In genomic region chr1:1307908-1308755, GRCh38 we compare ENCODE assay signal across 8 cellular contexts. TPM values are rescaled to one million over a fixed set of nuclear protein-coding genes. Genes with fewer than 3 reads are reported as not detected.
DNase-seq lines count a peak whose midpoint lies in the region; ATAC-seq and TF ChIP-seq lines count a peak whose summit lies in the region.

Gene ACAP3, minus strand, starts transcription at chr1:1307930. Its CDS starts 115 bp downstream, at chr1:1307815.
Gene PUSL1, plus strand, starts transcription at chr1:1308597. Its CDS starts 47 bp downstream, at chr1:1308644.

- POLR2A ChIA-PET in CD8-positive, alpha-beta T cell (lab: Charles Lee): interaction anchor here (1.2 kb wide), 1 partner anchor 91 kb away, joined by 3 read pairs; the partner anchor contains the start of gene CCNL2

- TF ChIP-seq CTCF in CD8-positive, alpha-beta T cell (IDR thresholded peaks at IDR 0.05): no peak
- no peak for TF ChIP-seq CTCF in endodermal cell (conservative IDR thresholded peaks at IDR 0.05)
- TF ChIP-seq CTCF in mesothelial cell of epicardium (IDR thresholded peaks at IDR 0.05; ENCODE audit: unreplicated experiment): no peak

- H3K36me3 ChIP-seq in CD8-positive, alpha-beta T cell (ENCODE audit: insufficient read depth, low read length): peaks cover 6% of the 10 kb centered on the region
- H3K36me3 ChIP-seq in NT2/D1 (ENCODE audit: insufficient read depth, insufficient read length, low read length) (peaks cover 42% of the 10 kb centered on the region), endodermal cell (ENCODE audit: control insufficient read depth, insufficient read depth, low read length) (peaks cover 15% of the 10 kb centered on the region)

- peak within 1 kb of the TSS; percentile 92 for H3K9ac ChIP-seq in NT2/D1 (ENCODE audit: insufficient read length, low read depth)
- H3K9ac ChIP-seq in endodermal cell (ENCODE audit: extremely low read depth, low read length, poor library complexity, severe bottlenecking): peak within 1 kb of the TSS; percentile 64

- H3K27me3 Mint-ChIP-seq in CD8-positive, alpha-beta T cell (ENCODE audit: low read depth): no peaks in the 10 kb centered on the region
- H3K27me3 Mint-ChIP-seq in activated CD8-positive, alpha-beta memory T cell treated with anti-CD3 and anti-CD28 coated beads, Interleukin-2, amount 10 ng/mL, durations not matched to agents 7 days and 5 days: no peaks in the 10 kb centered on the region
- H3K27me3 Mint-ChIP-seq in endodermal cell (ENCODE audit: insufficient read depth): no peaks in the 10 kb centered on the region
- no peaks in the 10 kb centered on the region for H3K27me3 Mint-ChIP-seq in mesothelial cell of epicardium (ENCODE audit: low read depth)

- H3K4me1 Mint-ChIP-seq in CD8-positive, alpha-beta T cell (ENCODE audit: low read depth): peaks cover 20% of the 10 kb centered on the region
- H3K4me1 Mint-ChIP-seq in activated CD8-positive, alpha-beta memory T cell treated with anti-CD3 and anti-CD28 coated beads, Interleukin-2, amount 10 ng/mL, durations not matched to agents 7 days and 5 days: peaks cover 24% of the 10 kb centered on the region
- H3K4me1 Mint-ChIP-seq in endodermal cell: peaks cover 15% of the 10 kb centered on the region
- H3K4me1 Mint-ChIP-seq in mesothelial cell of epicardium: peaks cover 26% of the 10 kb centered on the region

- peak within 1 kb of the TSS; percentile 82 for H3K27ac ChIP-seq in CD8-positive, alpha-beta T cell (ENCODE audit: low read depth, low read length)
- H3K27ac ChIP-seq in endodermal cell (ENCODE audit: low read depth, low read length): peak within 1 kb of the TSS; percentile 90

- H3K9me3 ChIP-seq in CD8-positive, alpha-beta T cell (ENCODE audit: low read length): no peaks in the 10 kb centered on the region
- H3K9me3 ChIP-seq in NT2/D1 (ENCODE audit: insufficient read depth, low read length) (no peaks in the 10 kb centered on the region), endodermal cell (ENCODE audit: control insufficient read depth, low read length) (no peaks in the 10 kb centered on the region)

- H3K36me3 Mint-ChIP-seq in CD8-positive, alpha-beta T cell: peaks cover 13% of the 10 kb centered on the region
- no peaks in the 10 kb centered on the region for H3K36me3 Mint-ChIP-seq in activated CD8-positive, alpha-beta memory T cell treated with anti-CD3 and anti-CD28 coated beads, Interleukin-2, amount 10 ng/mL, durations not matched to agents 7 days and 5 days
- H3K36me3 Mint-ChIP-seq in endodermal cell (ENCODE audit: low read depth) (peaks cover 2% of the 10 kb centered on the region), mesothelial cell of epicardium (no peaks in the 10 kb centered on the region)

- H3K27ac Mint-ChIP-seq in CD8-positive, alpha-beta T cell: peak within 1 kb of the TSS; percentile 90
- peak within 1 kb of the TSS; percentile 92 for H3K27ac Mint-ChIP-seq in activated CD8-positive, alpha-beta memory T cell treated with anti-CD3 and anti-CD28 coated beads, Interleukin-2, amount 10 ng/mL, durations not matched to agents 7 days and 5 days
- H3K27ac Mint-ChIP-seq in endodermal cell (peak within 1 kb of the TSS; percentile 39), mesothelial cell of epicardium (peak within 1 kb of the TSS; percentile 93)

- peak within 1 kb of the TSS; percentile 87 for H3K4me3 Mint-ChIP-seq in CD8-positive, alpha-beta T cell
- peak within 1 kb of the TSS; percentile 85 for H3K4me3 Mint-ChIP-seq in activated CD8-positive, alpha-beta memory T cell treated with anti-CD3 and anti-CD28 coated beads, Interleukin-2, amount 10 ng/mL, durations not matched to agents 7 days and 5 days
- H3K4me3 Mint-ChIP-seq in endodermal cell (peak within 1 kb of the TSS; percentile 67), mesothelial cell of epicardium (peak within 1 kb of the TSS; percentile 80)

- intact Hi-C loops in CD8-positive, alpha-beta T cell (cut with DNase I, micrococcal nuclease): loop anchor here (1.0 to 5.0 kb wide), 15 partner anchors 16 to 609 kb away; partner anchors contain the start of genes AURKAIP1 (in 2 of the 2), C1orf159 (in 2 of the 2), CPTP (in 2 of the 2) and INTS11 (in 2 of the 2)

- H3K9me3 Mint-ChIP-seq in CD8-positive, alpha-beta T cell: no peaks in the 10 kb centered on the region
- no peaks in the 10 kb centered on the region for H3K9me3 Mint-ChIP-seq in activated CD8-positive, alpha-beta memory T cell treated with anti-CD3 and anti-CD28 coated beads, Interleukin-2, amount 10 ng/mL, durations not matched to agents 7 days and 5 days (ENCODE audit: low read depth)
- H3K9me3 Mint-ChIP-seq in endodermal cell (no peaks in the 10 kb centered on the region), mesothelial cell of epicardium (no peaks in the 10 kb centered on the region)

- DNase-seq in CD8-positive, alpha-beta T cell: peak; percentile 79 to 92 (median 85)
- DNase-seq in HT-29 (ENCODE audit: low spot score) (peak; percentile 93), NT2/D1 (ENCODE audit: low read depth, low spot score) (peak; percentile 71), endodermal cell (peak; percentile 92), mesothelial cell of epicardium (ENCODE audit: low spot score in 2 of 2, unreplicated experiment in 2 of 2) (peak; percentile 86)
- peak; percentile 91 for DNase-seq in activated CD8-positive, alpha-beta memory T cell treated with anti-CD3 and anti-CD28 coated beads, Interleukin-2, amount 10 ng/mL, durations not matched to agents 7 days and 5 days
- peak; percentile 73 to 82 for DNase-seq in stimulated activated CD8-positive, alpha-beta memory T cell treated with anti-CD3 and anti-CD28 coated beads, Interleukin-15, amount 100 ng/mL, for 4 hours (ENCODE audit: low read depth in 2 of 2)

- peak; percentile 72 for ATAC-seq in CD8-positive, alpha-beta T cell
- ATAC-seq in GM19468 (IDR thresholded peaks at IDR 0.05; ENCODE audit: extremely low read depth, unreplicated experiment): peak; percentile 32
- peak; percentile 66 for ATAC-seq in activated CD8-positive, alpha-beta memory T cell treated with anti-CD3 and anti-CD28 coated beads, Interleukin-2, amount 10 ng/mL, durations not matched to agents 7 days and 5 days

- H3K4me1 ChIP-seq in CD8-positive, alpha-beta T cell (ENCODE audit: insufficient read depth, low read length): peaks cover 35% of the 10 kb centered on the region
- H3K4me1 ChIP-seq in NT2/D1 (ENCODE audit: insufficient read depth, insufficient read length): peaks cover 18% of the 10 kb centered on the region
- H3K4me1 ChIP-seq in endodermal cell (ENCODE audit: control insufficient read depth, insufficient read depth, low read length): peaks cover 20% of the 10 kb centered on the region

- 0% methylated on average over 56 to 134 of the region's 135 CpGs for WGBS in endodermal cell (ENCODE audit: insufficient coverage in 1 of 2, insufficient read length in 1 of 2), 2 experiments

- H3K27me3 ChIP-seq in CD8-positive, alpha-beta T cell (ENCODE audit: insufficient read depth, low read length): no peaks in the 10 kb centered on the region
- H3K27me3 ChIP-seq in NT2/D1 (ENCODE audit: insufficient read depth, insufficient read length) (no peaks in the 10 kb centered on the region), endodermal cell (ENCODE audit: control insufficient read depth, insufficient read depth, low read length, poor library complexity, severe bottlenecking) (no peaks in the 10 kb centered on the region)

- CTCF ChIA-PET in CD8-positive, alpha-beta T cell (lab: Charles Lee): interaction anchor here (1.5 kb wide), 1 partner anchor 64 kb away, joined by 5 read pairs; no protein-coding TSS in a partner anchor
- CTCF ChIA-PET in activated CD8-positive, alpha-beta memory T cell treated with anti-CD3 and anti-CD28 coated beads, Interleukin-2, amount 10 ng/mL, durations not matched to agents 7 days and 5 days (lab: Charles Lee): no interaction called here

- H3K4me3 ChIP-seq in CD8-positive, alpha-beta T cell (ENCODE audit: low read depth, low read length): peak within 1 kb of the TSS; percentile 94
- H3K4me3 ChIP-seq in NT2/D1 (ENCODE audit: insufficient read length, low read depth) (peak within 1 kb of the TSS; percentile 72), endodermal cell (ENCODE audit: low read length) (peak within 1 kb of the TSS; percentile 81)

RNA-seq across cellular contexts. Expression of gene ACAP3, which starts in this region (rescaled TPM):
- total RNA-seq in CD8-positive, alpha-beta T cell: 10 to 100 TPM; 46.6 to 47.5 TPM
- total RNA-seq in HT-29 (2014; rRNA removed; shearing (Covaris generic)): 104 and 113 TPM in 2 replicates
- 10 to 100 TPM; 71.7 to 99.9 TPM for total RNA-seq in activated CD8-positive, alpha-beta memory T cell treated with anti-CD3 and anti-CD28 coated beads, Interleukin-2, amount 10 ng/mL, durations not matched to agents 7 days and 5 days
- 10 to 100 TPM; 36.8 to 43.5 TPM for total RNA-seq in endodermal cell
- polyA plus RNA-seq in endodermal cell (2013, experiment 1 of 2): 82.9 TPM
- polyA plus RNA-seq in endodermal cell (2013, experiment 2 of 2): 63.3 TPM
- total RNA-seq in mesothelial cell of epicardium: 85.5 to 97.3 TPM (median 91.0 TPM) in 3 replicates

RNA-seq across cellular contexts. Expression of gene PUSL1, which starts in this region (rescaled TPM):
- 10 to 100 TPM; 17.1 to 17.5 TPM for total RNA-seq in CD8-positive, alpha-beta T cell
- total RNA-seq in HT-29 (2014; rRNA removed; shearing (Covaris generic)): 152 and 157 TPM in 2 replicates
- total RNA-seq in activated CD8-positive, alpha-beta memory T cell treated with anti-CD3 and anti-CD28 coated beads, Interleukin-2, amount 10 ng/mL, durations not matched to agents 7 days and 5 days: 10 to 100 TPM; 26.3 to 27.2 TPM
- total RNA-seq in endodermal cell: 10 to 100 TPM; 21.7 to 23.8 TPM
- 18.6 TPM for polyA plus RNA-seq in endodermal cell (2013, experiment 1 of 2)
- polyA plus RNA-seq in endodermal cell (2013, experiment 2 of 2): 18.3 TPM
- total RNA-seq in mesothelial cell of epicardium: 12.7 to 14.5 TPM (median 14.2 TPM) in 3 replicates

Comparison
In these comparisons a context has a peak if more than half of its experiments do, and no peak if none do; other contexts are left out.
1. Peak in every context shown above with its lines: DNase-seq, ATAC-seq, H3K4me3 ChIP-seq and H3K27ac ChIP-seq.
2. H3K27ac Mint-ChIP-seq: peak in every context shown above with its lines; median percentile 93 in mesothelial cell of epicardium; 92 in activated CD8-positive, alpha-beta memory T cell treated with anti-CD3 and anti-CD28 coated beads, Interleukin-2, amount 10 ng/mL, durations not matched to agents 7 days and 5 days; 90 in CD8-positive, alpha-beta T cell; 39 in endodermal cell.